Comparison of ENCODE assay signal across 24 cellular contexts in genomic region chr20:18683839-18684238, GRCh38.
"Had no signal": no experiment of that assay in that cellular context is flagged by ENCODE, and none has a peak within 500 bp of the region (broad histone marks: within the 10 kb centered on the region; RNA-seq: fewer than 3 reads in every experiment).

No MANE protein-coding gene starts in this region.

- H3K4me3 ChIP-seq: breast epithelium, esophagus muscularis mucosa, hepatocyte, spleen, upper lobe of right lung had no signal

- H3K27me3 Mint-ChIP-seq: activated naive CD8-positive, alpha-beta T cell treated with anti-CD3 and anti-CD28 coated beads, Interleukin-2, amount 10 ng/mL, durations not matched to agents 7 days and 5 days; central memory CD8-positive, alpha-beta T cell; progenitor cell of endocrine pancreas had no signal

- H3K79me2 ChIP-seq: hepatocyte had no signal

- H3K27ac Mint-ChIP-seq: activated naive CD8-positive, alpha-beta T cell treated with anti-CD3 and anti-CD28 coated beads, Interleukin-2, amount 10 ng/mL, durations not matched to agents 7 days and 5 days; natural killer cell; progenitor cell of endocrine pancreas had no signal

- H3K4me1 ChIP-seq: breast epithelium, esophagus muscularis mucosa, upper lobe of right lung had no signal

- H3K27me3 ChIP-seq: breast epithelium, esophagus muscularis mucosa, hepatocyte, spleen, upper lobe of right lung had no signal

- H3K4me3 Mint-ChIP-seq: activated naive CD8-positive, alpha-beta T cell treated with anti-CD3 and anti-CD28 coated beads, Interleukin-2, amount 10 ng/mL, durations not matched to agents 7 days and 5 days; activated T-cell treated with anti-CD3 and anti-CD28 coated beads, Interleukin-2, amount 50 U/mL, for 4 hours; central memory CD8-positive, alpha-beta T cell; natural killer cell had no signal

- H3K36me3 Mint-ChIP-seq: natural killer cell had no signal

- H3K36me3 ChIP-seq: breast epithelium, esophagus muscularis mucosa, spleen, upper lobe of right lung had no signal

- H3K9me3 Mint-ChIP-seq: activated naive CD8-positive, alpha-beta T cell treated with anti-CD3 and anti-CD28 coated beads, Interleukin-2, amount 10 ng/mL, durations not matched to agents 7 days and 5 days; activated T-cell treated with anti-CD3 and anti-CD28 coated beads, Interleukin-2, amount 50 U/mL, for 4 hours; central memory CD8-positive, alpha-beta T cell; natural killer cell had no signal

- H3K4me2 ChIP-seq: hepatocyte had no signal

- H2AFZ ChIP-seq: hepatocyte had no signal

- ATAC-seq: activated T-cell treated with anti-CD3 and anti-CD28 coated beads, Interleukin-2, amount 50 U/mL, for 4 hours; left ventricle myocardium superior; natural killer cell; stimulated activated naive CD8-positive, alpha-beta T cell treated with anti-CD3 and anti-CD28 coated beads, Interleukin-15, Interleukin-2, amounts not matched to agents 100 U/mL and 50 U/mL, for 24 hours; upper lobe of right lung had no signal

- DNase-seq: activated CD4-positive, alpha-beta T cell treated with anti-CD3 and anti-CD28 coated beads for 4 hours; activated CD4-positive, alpha-beta T cell treated with anti-CD3 and anti-CD28 coated beads, Interleukin-2, amount 50 U/mL, for 48 hours; activated CD4-positive, CD25-positive, alpha-beta regulatory T cell; activated CD8-positive, alpha-beta memory T cell treated with anti-CD3 and anti-CD28 coated beads, Interleukin-2, amount 50 U/mL, for 48 hours; activated naive CD4-positive, alpha-beta T cell treated with Interleukin-2 at 50 U/mL for 16 hours; activated naive CD8-positive, alpha-beta T cell treated with anti-CD3 and anti-CD28 coated beads, Interleukin-2, amount 10 ng/mL, durations not matched to agents 7 days and 5 days; activated T-cell treated with anti-CD3 and anti-CD28 coated beads, Interleukin-2, amount 50 U/mL, for 4 hours; amniotic stem cell; glutamatergic neuron; left ventricle myocardium superior; mammary epithelial cell; midbrain; natural killer cell; retina; spleen; stimulated activated CD4-positive, alpha-beta T cell treated with anti-CD3 and anti-CD28 coated beads, Interleukin-4, amount 100 ng/mL, for 1 hour; stimulated activated naive CD8-positive, alpha-beta T cell treated with anti-CD3 and anti-CD28 coated beads, Interleukin-15, Interleukin-2, amounts not matched to agents 100 U/mL and 50 U/mL, for 24 hours; T1000; upper lobe of right lung had no signal

- H3K4me1 Mint-ChIP-seq: activated naive CD8-positive, alpha-beta T cell treated with anti-CD3 and anti-CD28 coated beads, Interleukin-2, amount 10 ng/mL, durations not matched to agents 7 days and 5 days had no signal

- H3K9me3 ChIP-seq: breast epithelium, esophagus muscularis mucosa, spleen, upper lobe of right lung had no signal

- H3K27ac ChIP-seq: breast epithelium, esophagus muscularis mucosa, hepatocyte, spleen, upper lobe of right lung had no signal
